1 cellular context compared by ENCODE assay signal in the genomic region with DNA sequence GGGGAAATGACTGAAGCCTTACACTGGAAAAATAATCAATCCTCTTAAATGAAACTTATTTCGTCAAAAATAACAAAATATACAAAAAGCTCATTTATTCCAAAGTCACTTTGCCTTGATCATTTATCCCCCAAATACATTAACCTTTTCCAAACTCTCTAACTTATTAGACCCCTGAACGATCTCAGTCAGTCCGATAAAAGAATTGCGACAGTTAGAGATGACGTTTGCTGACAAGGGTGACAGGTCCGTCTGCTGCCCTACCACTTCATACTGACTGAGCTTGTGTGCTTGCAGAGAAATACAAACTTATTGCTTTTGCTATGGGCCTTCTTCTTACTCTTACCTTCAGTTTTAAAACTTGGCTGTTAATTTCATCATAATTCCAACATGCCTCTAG.
TF ChIP-seq lines count a peak whose summit lies in the region.

No MANE protein-coding gene starts in this region.

TF ChIP-seq in K562, 482 proteins besides CTCF, POLR2A, EP300 and RAD21 (continued from another document and continues in another):
- TF ChIP-seq ZNF318 (IDR thresholded peaks at IDR 0.05; ENCODE audit: borderline replicate concordance in 1 of 2, low read depth in 1 of 2), result no peak
- TF ChIP-seq DDX20 (tag; IDR thresholded peaks at IDR 0.05; ENCODE audit: low read depth), result no peak
- no peak for TF ChIP-seq DNMT1 (IDR thresholded peaks at IDR 0.05)
- TF ChIP-seq, protein P1, sequence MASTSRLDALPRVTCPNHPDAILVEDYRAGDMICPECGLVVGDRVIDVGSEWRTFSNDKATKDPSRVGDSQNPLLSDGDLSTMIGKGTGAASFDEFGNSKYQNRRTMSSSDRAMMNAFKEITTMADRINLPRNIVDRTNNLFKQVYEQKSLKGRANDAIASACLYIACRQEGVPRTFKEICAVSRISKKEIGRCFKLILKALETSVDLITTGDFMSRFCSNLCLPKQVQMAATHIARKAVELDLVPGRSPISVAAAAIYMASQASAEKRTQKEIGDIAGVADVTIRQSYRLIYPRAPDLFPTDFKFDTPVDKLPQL (IDR thresholded peaks at IDR 0.05; ENCODE audit: extremely low read depth, insufficient read length), result no peak
- TF ChIP-seq, protein P2, sequence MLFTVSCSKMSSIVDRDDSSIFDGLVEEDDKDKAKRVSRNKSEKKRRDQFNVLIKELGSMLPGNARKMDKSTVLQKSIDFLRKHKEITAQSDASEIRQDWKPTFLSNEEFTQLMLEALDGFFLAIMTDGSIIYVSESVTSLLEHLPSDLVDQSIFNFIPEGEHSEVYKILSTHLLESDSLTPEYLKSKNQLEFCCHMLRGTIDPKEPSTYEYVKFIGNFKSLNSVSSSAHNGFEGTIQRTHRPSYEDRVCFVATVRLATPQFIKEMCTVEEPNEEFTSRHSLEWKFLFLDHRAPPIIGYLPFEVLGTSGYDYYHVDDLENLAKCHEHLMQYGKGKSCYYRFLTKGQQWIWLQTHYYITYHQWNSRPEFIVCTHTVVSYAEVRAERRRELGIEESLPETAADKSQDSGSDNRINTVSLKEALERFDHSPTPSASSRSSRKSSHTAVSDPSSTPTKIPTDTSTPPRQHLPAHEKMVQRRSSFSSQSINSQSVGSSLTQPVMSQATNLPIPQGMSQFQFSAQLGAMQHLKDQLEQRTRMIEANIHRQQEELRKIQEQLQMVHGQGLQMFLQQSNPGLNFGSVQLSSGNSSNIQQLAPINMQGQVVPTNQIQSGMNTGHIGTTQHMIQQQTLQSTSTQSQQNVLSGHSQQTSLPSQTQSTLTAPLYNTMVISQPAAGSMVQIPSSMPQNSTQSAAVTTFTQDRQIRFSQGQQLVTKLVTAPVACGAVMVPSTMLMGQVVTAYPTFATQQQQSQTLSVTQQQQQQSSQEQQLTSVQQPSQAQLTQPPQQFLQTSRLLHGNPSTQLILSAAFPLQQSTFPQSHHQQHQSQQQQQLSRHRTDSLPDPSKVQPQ (CRISPR knock-in tag; IDR thresholded peaks at IDR 0.05; ENCODE audit: borderline replicate concordance), result no peak
- TF ChIP-seq DACH1 (IDR thresholded peaks at IDR 0.05; ENCODE audit: partially characterized antibody), result no peak
- TF ChIP-seq, protein P3, sequence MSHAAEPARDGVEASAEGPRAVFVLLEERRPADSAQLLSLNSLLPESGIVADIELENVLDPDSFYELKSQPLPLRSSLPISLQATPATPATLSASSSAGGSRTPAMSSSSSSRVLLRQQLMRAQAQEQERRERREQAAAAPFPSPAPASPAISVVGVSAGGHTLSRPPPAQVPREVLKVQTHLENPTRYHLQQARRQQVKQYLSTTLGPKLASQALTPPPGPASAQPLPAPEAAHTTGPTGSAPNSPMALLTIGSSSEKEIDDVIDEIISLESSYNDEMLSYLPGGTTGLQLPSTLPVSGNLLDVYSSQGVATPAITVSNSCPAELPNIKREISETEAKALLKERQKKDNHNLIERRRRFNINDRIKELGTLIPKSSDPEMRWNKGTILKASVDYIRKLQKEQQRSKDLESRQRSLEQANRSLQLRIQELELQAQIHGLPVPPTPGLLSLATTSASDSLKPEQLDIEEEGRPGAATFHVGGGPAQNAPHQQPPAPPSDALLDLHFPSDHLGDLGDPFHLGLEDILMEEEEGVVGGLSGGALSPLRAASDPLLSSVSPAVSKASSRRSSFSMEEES (CRISPR knock-in tag; IDR thresholded peaks at IDR 0.05), result no peak
- no peak for TF ChIP-seq BMI1 (IDR thresholded peaks at IDR 0.05; ENCODE audit: low read length)
- peak; percentile 86 for TF ChIP-seq PKNOX1 (IDR thresholded peaks at IDR 0.05)
- no peak for TF ChIP-seq ZNF609 (CRISPR knock-in tag; IDR thresholded peaks at IDR 0.05; ENCODE audit: borderline replicate concordance)
- no peak for TF ChIP-seq JUN (IDR thresholded peaks at IDR 0.05; ENCODE audit: borderline replicate concordance, low read depth, low read length)
- no peak for TF ChIP-seq JUN (CRISPR knock-in tag; IDR thresholded peaks at IDR 0.05; ENCODE audit: borderline replicate concordance)
- peak; percentile 87 for TF ChIP-seq MEIS2 (IDR thresholded peaks at IDR 0.05; ENCODE audit: partially characterized antibody)
- 0 out of 2 replicates have a peak, but pooled peaks have one; percentile 50 for TF ChIP-seq ZNF395 (CRISPR knock-in tag; IDR thresholded peaks at IDR 0.05)
- 0 out of 2 replicates have a peak, but pooled peaks have one; percentile 15 for TF ChIP-seq TCF3 (CRISPR knock-in tag; IDR thresholded peaks at IDR 0.05)
- no peak for TF ChIP-seq TSC22D4 (tag; IDR thresholded peaks at IDR 0.05)
- peak; percentile 86 for TF ChIP-seq CEBPB (tag; IDR thresholded peaks at IDR 0.05)
- TF ChIP-seq, protein P4, sequence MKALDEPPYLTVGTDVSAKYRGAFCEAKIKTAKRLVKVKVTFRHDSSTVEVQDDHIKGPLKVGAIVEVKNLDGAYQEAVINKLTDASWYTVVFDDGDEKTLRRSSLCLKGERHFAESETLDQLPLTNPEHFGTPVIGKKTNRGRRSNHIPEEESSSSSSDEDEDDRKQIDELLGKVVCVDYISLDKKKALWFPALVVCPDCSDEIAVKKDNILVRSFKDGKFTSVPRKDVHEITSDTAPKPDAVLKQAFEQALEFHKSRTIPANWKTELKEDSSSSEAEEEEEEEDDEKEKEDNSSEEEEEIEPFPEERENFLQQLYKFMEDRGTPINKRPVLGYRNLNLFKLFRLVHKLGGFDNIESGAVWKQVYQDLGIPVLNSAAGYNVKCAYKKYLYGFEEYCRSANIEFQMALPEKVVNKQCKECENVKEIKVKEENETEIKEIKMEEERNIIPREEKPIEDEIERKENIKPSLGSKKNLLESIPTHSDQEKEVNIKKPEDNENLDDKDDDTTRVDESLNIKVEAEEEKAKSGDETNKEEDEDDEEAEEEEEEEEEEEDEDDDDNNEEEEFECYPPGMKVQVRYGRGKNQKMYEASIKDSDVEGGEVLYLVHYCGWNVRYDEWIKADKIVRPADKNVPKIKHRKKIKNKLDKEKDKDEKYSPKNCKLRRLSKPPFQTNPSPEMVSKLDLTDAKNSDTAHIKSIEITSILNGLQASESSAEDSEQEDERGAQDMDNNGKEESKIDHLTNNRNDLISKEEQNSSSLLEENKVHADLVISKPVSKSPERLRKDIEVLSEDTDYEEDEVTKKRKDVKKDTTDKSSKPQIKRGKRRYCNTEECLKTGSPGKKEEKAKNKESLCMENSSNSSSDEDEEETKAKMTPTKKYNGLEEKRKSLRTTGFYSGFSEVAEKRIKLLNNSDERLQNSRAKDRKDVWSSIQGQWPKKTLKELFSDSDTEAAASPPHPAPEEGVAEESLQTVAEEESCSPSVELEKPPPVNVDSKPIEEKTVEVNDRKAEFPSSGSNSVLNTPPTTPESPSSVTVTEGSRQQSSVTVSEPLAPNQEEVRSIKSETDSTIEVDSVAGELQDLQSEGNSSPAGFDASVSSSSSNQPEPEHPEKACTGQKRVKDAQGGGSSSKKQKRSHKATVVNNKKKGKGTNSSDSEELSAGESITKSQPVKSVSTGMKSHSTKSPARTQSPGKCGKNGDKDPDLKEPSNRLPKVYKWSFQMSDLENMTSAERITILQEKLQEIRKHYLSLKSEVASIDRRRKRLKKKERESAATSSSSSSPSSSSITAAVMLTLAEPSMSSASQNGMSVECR (CRISPR knock-in tag; IDR thresholded peaks at IDR 0.05), result no peak
- no peak for TF ChIP-seq LARP7 (IDR thresholded peaks at IDR 0.05)
